Comparison of ENCODE assay signal across 19 cellular contexts in genomic region chr3:58235970-58236369, GRCh38. TPM values are rescaled to one million over a fixed set of nuclear protein-coding genes. Genes with fewer than 3 reads are reported as not detected.
DNase-seq lines count a peak whose midpoint lies in the region; ATAC-seq and TF ChIP-seq lines count a peak whose summit lies in the region.
"Had no signal": no experiment of that assay in that cellular context is flagged by ENCODE, and none has a peak within 500 bp of the region (broad histone marks: within the 10 kb centered on the region; RNA-seq: fewer than 3 reads in every experiment).

No MANE protein-coding gene starts in this region.

- H3K4me3 ChIP-seq in lower lobe of right lung: peak overlapping the region; percentile 94

- no peak overlapping the region for H3K27ac ChIP-seq in lower lobe of right lung
- H3K27ac ChIP-seq: adrenal gland, GM23248, testis, WERI-Rb-1 had no signal

- H3K27me3 ChIP-seq in lower lobe of right lung (ENCODE audit: low read depth): no peaks in the 10 kb centered on the region
- H3K27me3 ChIP-seq: adrenal gland, esophagus squamous epithelium, testis had no signal

- H3K9me3 Mint-ChIP-seq in activated CD8-positive, alpha-beta memory T cell treated with anti-CD3 and anti-CD28 coated beads, Interleukin-2, amount 10 ng/mL, durations not matched to agents 7 days and 5 days (ENCODE audit: low read depth): no peaks in the 10 kb centered on the region
- H3K9me3 Mint-ChIP-seq in activated B cell treated with CpG ODN at 0.5 μM for 24 hours: no peaks in the 10 kb centered on the region
- no peaks in the 10 kb centered on the region for H3K9me3 Mint-ChIP-seq in stimulated activated memory B cell treated with anti-CD40 and anti-IgM and Interleukin-4, amounts not matched to agents 10 μg/mL and 1 μg/mL and 100 μg/mL, for 72 hours
- H3K9me3 Mint-ChIP-seq: activated CD4-positive, alpha-beta memory T cell treated with anti-CD3 and anti-CD28 coated beads for 36 hours; IgD-negative memory B cell had no signal

- no peaks in the 10 kb centered on the region for H3K9me3 ChIP-seq in lower lobe of right lung
- H3K9me3 ChIP-seq: adrenal gland, esophagus squamous epithelium, testis had no signal

- peaks cover 49% of the 10 kb centered on the region for H3K27me3 Mint-ChIP-seq in activated CD8-positive, alpha-beta memory T cell treated with anti-CD3 and anti-CD28 coated beads, Interleukin-2, amount 10 ng/mL, durations not matched to agents 7 days and 5 days
- H3K27me3 Mint-ChIP-seq in activated B cell treated with CpG ODN at 0.5 μM for 24 hours: no peaks in the 10 kb centered on the region
- H3K27me3 Mint-ChIP-seq in stimulated activated memory B cell treated with anti-CD40 and anti-IgM and Interleukin-4, amounts not matched to agents 10 μg/mL and 1 μg/mL and 100 μg/mL, for 72 hours: no peaks in the 10 kb centered on the region
- H3K27me3 Mint-ChIP-seq: IgD-negative memory B cell had no signal

- no peak for DNase-seq in activated CD8-positive, alpha-beta memory T cell treated with anti-CD3 and anti-CD28 coated beads, Interleukin-2, amount 10 ng/mL, durations not matched to agents 7 days and 5 days
- DNase-seq in activated CD8-positive, alpha-beta memory T cell treated with anti-CD3 and anti-CD28 coated beads for 24 hours: no peak
- DNase-seq in activated B cell treated with CpG ODN at 0.5 μM for 24 hours (no peak), lower lobe of right lung (no peak), NCI-H1048 (lab: John Stamatoyannopoulos, UW) (no peak), KG1 (lab: John Stamatoyannopoulos, UW) (no peak), cardiac septum (ENCODE audit: low spot score) (no peak)
- DNase-seq: activated CD4-positive, alpha-beta memory T cell treated with anti-CD3 and anti-CD28 coated beads for 36 hours; adrenal gland; DND-41; esophagus squamous epithelium; GM23248; NCI-H187 treated with DMSO at 0.1 percent for 48 hours; NCI-H345; stimulated activated CD4-positive, alpha-beta T cell treated with anti-CD3 and anti-CD28 coated beads, Interleukin-4, amount 100 ng/mL, for 4 hours; testis; WERI-Rb-1 had no signal

- POLR2A ChIA-PET in activated B cell treated with CpG ODN at 0.5 μM for 24 hours (lab: Charles Lee): interaction anchor here (0.6 to 2.2 kb wide), 4 partner anchors 21 to 39 kb away, joined by 3 to 15 read pairs (median 4); no protein-coding TSS in a partner anchor

- CTCF ChIA-PET in activated CD8-positive, alpha-beta memory T cell treated with anti-CD3 and anti-CD28 coated beads, Interleukin-2, amount 10 ng/mL, durations not matched to agents 7 days and 5 days (lab: Charles Lee): interaction anchor here (1.6 to 1.7 kb wide), 2 partner anchors 48 to 71 kb away, joined by 4 to 5 read pairs; partner anchors contain the start of genes HTD2 and RPP14
- CTCF ChIA-PET in activated B cell treated with CpG ODN at 0.5 μM for 24 hours (lab: Charles Lee): interaction anchor here (4.0 to 4.8 kb wide), 2 partner anchors 47 kb away, joined by 25 to 30 read pairs; no protein-coding TSS in a partner anchor

- peaks cover 14% of the 10 kb centered on the region for H3K4me1 Mint-ChIP-seq in activated CD8-positive, alpha-beta memory T cell treated with anti-CD3 and anti-CD28 coated beads, Interleukin-2, amount 10 ng/mL, durations not matched to agents 7 days and 5 days
- H3K4me1 Mint-ChIP-seq in activated B cell treated with CpG ODN at 0.5 μM for 24 hours: peaks cover 75% of the 10 kb centered on the region
- H3K4me1 Mint-ChIP-seq in stimulated activated memory B cell treated with anti-CD40 and anti-IgM and Interleukin-4, amounts not matched to agents 10 μg/mL and 1 μg/mL and 100 μg/mL, for 72 hours: peaks cover 65% of the 10 kb centered on the region

- no peak for TF ChIP-seq CTCF in activated B cell treated with CpG ODN at 0.5 μM for 24 hours (IDR thresholded peaks at IDR 0.05)
- TF ChIP-seq CTCF in lower lobe of right lung (IDR thresholded peaks at IDR 0.05): no peak

- no peak overlapping the region for H3K27ac Mint-ChIP-seq in activated CD8-positive, alpha-beta memory T cell treated with anti-CD3 and anti-CD28 coated beads, Interleukin-2, amount 10 ng/mL, durations not matched to agents 7 days and 5 days
- H3K27ac Mint-ChIP-seq in activated B cell treated with CpG ODN at 0.5 μM for 24 hours: peak overlapping the region; percentile 90
- H3K27ac Mint-ChIP-seq in stimulated activated memory B cell treated with anti-CD40 and anti-IgM and Interleukin-4, amounts not matched to agents 10 μg/mL and 1 μg/mL and 100 μg/mL, for 72 hours: peak overlapping the region; percentile 87
- H3K27ac Mint-ChIP-seq: activated CD4-positive, alpha-beta memory T cell treated with anti-CD3 and anti-CD28 coated beads for 36 hours had no signal

- peak overlapping the region; percentile 19 for H3K4me3 Mint-ChIP-seq in activated CD8-positive, alpha-beta memory T cell treated with anti-CD3 and anti-CD28 coated beads, Interleukin-2, amount 10 ng/mL, durations not matched to agents 7 days and 5 days
- peak overlapping the region; percentile 91 for H3K4me3 Mint-ChIP-seq in activated B cell treated with CpG ODN at 0.5 μM for 24 hours
- H3K4me3 Mint-ChIP-seq in stimulated activated memory B cell treated with anti-CD40 and anti-IgM and Interleukin-4, amounts not matched to agents 10 μg/mL and 1 μg/mL and 100 μg/mL, for 72 hours: peak overlapping the region; percentile 97

- ATAC-seq in activated CD8-positive, alpha-beta memory T cell treated with anti-CD3 and anti-CD28 coated beads, Interleukin-2, amount 10 ng/mL, durations not matched to agents 7 days and 5 days: no peak
- no peak for ATAC-seq in activated B cell treated with CpG ODN at 0.5 μM for 24 hours (ENCODE audit: low read depth)
- ATAC-seq in lower lobe of right lung: no peak
- ATAC-seq in stimulated activated memory B cell treated with anti-CD40 and anti-IgM and Interleukin-4, amounts not matched to agents 10 μg/mL and 1 μg/mL and 100 μg/mL, for 72 hours: no peak

- H3K36me3 ChIP-seq in lower lobe of right lung: no peaks in the 10 kb centered on the region
- H3K36me3 ChIP-seq: adrenal gland, esophagus squamous epithelium, WERI-Rb-1 had no signal

- intact Hi-C loops in activated B cell treated with CpG ODN at 0.5 μM for 24 hours (cut with micrococcal nuclease) (loop anchor here (2.0 to 5.0 kb wide), 4 partner anchors 36 to 297 kb away; partner anchors contain the start of genes FLNB and PDHB), lower lobe of right lung (cut with DNase I) (no loop called here), cardiac septum (cut with DNase I) (no loop called here)

- H3K36me3 Mint-ChIP-seq in activated CD8-positive, alpha-beta memory T cell treated with anti-CD3 and anti-CD28 coated beads, Interleukin-2, amount 10 ng/mL, durations not matched to agents 7 days and 5 days: peaks cover 2% of the 10 kb centered on the region
- H3K36me3 Mint-ChIP-seq in activated B cell treated with CpG ODN at 0.5 μM for 24 hours (ENCODE audit: low read depth): peaks cover 3% of the 10 kb centered on the region
- H3K36me3 Mint-ChIP-seq in stimulated activated memory B cell treated with anti-CD40 and anti-IgM and Interleukin-4, amounts not matched to agents 10 μg/mL and 1 μg/mL and 100 μg/mL, for 72 hours: no peaks in the 10 kb centered on the region
- H3K36me3 Mint-ChIP-seq: activated CD4-positive, alpha-beta memory T cell treated with anti-CD3 and anti-CD28 coated beads for 36 hours; IgD-negative memory B cell had no signal

- peaks cover 15% of the 10 kb centered on the region for H3K4me1 ChIP-seq in lower lobe of right lung

RNA-seq across cellular contexts. Expression of gene ABHD6, which starts 1.6 kb away (rescaled TPM):
- 1 to 10 TPM; 5.0 to 7.3 TPM for total RNA-seq in activated CD8-positive, alpha-beta memory T cell treated with anti-CD3 and anti-CD28 coated beads, Interleukin-2, amount 10 ng/mL, durations not matched to agents 7 days and 5 days
- total RNA-seq in activated B cell treated with CpG ODN at 0.5 μM for 24 hours (37.1 and 48.7 TPM in 2 replicates), lower lobe of right lung (16.2 TPM), cardiac septum (4.9 TPM)

RNA-seq across cellular contexts. Expression of gene DNASE1L3, which starts 25.2 kb away (rescaled TPM):
- total RNA-seq in activated CD8-positive, alpha-beta memory T cell treated with anti-CD3 and anti-CD28 coated beads, Interleukin-2, amount 10 ng/mL, durations not matched to agents 7 days and 5 days: not detected
- total RNA-seq in activated B cell treated with CpG ODN at 0.5 μM for 24 hours: 7.2 and 8.1 TPM in 2 replicates
- total RNA-seq in lower lobe of right lung: 12.0 TPM
- total RNA-seq in cardiac septum: 0.67 TPM
- total RNA-seq: activated CD4-positive, alpha-beta memory T cell treated with anti-CD3 and anti-CD28 coated beads for 36 hours; GM23248 had no signal

Comparison
In these comparisons a context has a peak if more than half of its experiments do, and no peak if none do; other contexts are left out.
1. H3K4me3 Mint-ChIP-seq: peak in every context shown above with its lines; median percentile 97 in stimulated activated memory B cell treated with anti-CD40 and anti-IgM and Interleukin-4, amounts not matched to agents 10 μg/mL and 1 μg/mL and 100 μg/mL, for 72 hours; 91 in activated B cell treated with CpG ODN at 0.5 μM for 24 hours; 19 in activated CD8-positive, alpha-beta memory T cell treated with anti-CD3 and anti-CD28 coated beads, Interleukin-2, amount 10 ng/mL, durations not matched to agents 7 days and 5 days.